ENCODE assay signal across 8 cellular contexts in genomic region chr1:146938242-146938902, GRCh38. TPM values are rescaled to one million over a fixed set of nuclear protein-coding genes. Genes with fewer than 3 reads are reported as not detected.
DNase-seq lines count a peak whose midpoint lies in the region; ATAC-seq and TF ChIP-seq lines count a peak whose summit lies in the region.
"Not testable (repeated sequence)": the region's sequence is repeated elsewhere in the genome, so short reads cannot be mapped to it uniquely, and the experiment has no call there.

NBPF12 (plus strand) TSS chr1:146938324; CDS start chr1:146960144, 21,820 bp downstream.

- DNase-seq in AG09309 (ENCODE audit: low read depth) (peak; percentile 31), NCI-H446 (lab: John Stamatoyannopoulos, UW) (peak; percentile 53 to 83), activated B cell treated with CpG ODN at 0.5 μM for 24 hours (peak; percentile 81), cardiac fibroblast (ENCODE audit: low read depth in 2 of 2) (peak; percentile 79 to 81), iris pigment epithelial cell (ENCODE audit: low read depth) (peak; percentile 79), smooth muscle cell (lab: John Stamatoyannopoulos, UW; ENCODE audit: unreplicated experiment) (peak; percentile 30)

- H3F3A ChIP-seq in smooth muscle cell (ENCODE audit: low read depth): not testable (repeated sequence)

- H3K4me1 Mint-ChIP-seq in activated B cell treated with CpG ODN at 0.5 μM for 24 hours: peaks cover 17% of the 10 kb centered on the region

- H3K36me3 Mint-ChIP-seq in activated B cell treated with CpG ODN at 0.5 μM for 24 hours (ENCODE audit: low read depth): not testable (repeated sequence)

- POLR2A ChIA-PET in activated B cell treated with CpG ODN at 0.5 μM for 24 hours (lab: Charles Lee): interaction anchor here (1.9 kb wide), 1 partner anchor 146 kb away, joined by 6 read pairs; no protein-coding TSS in a partner anchor

- H3K4me1 ChIP-seq in smooth muscle cell (ENCODE audit: low read depth): not testable (repeated sequence)

- H3K9ac ChIP-seq in smooth muscle cell (ENCODE audit: low read depth): peak within 1 kb of the TSS; percentile 79

- TF ChIP-seq CTCF in AG09309 (IDR thresholded peaks at IDR 0.05; ENCODE audit: control insufficient read depth, insufficient read depth, low read depth, low read length, missing control alignments); activated B cell treated with CpG ODN at 0.5 μM for 24 hours (IDR thresholded peaks at IDR 0.05); cardiac fibroblast (IDR thresholded peaks at IDR 0.05; ENCODE audit: low read depth, low read length); smooth muscle cell (IDR thresholded peaks at IDR 0.05; ENCODE audit: borderline replicate concordance, insufficient read depth, poor library complexity, severe bottlenecking): not testable (repeated sequence)

- H3K4me3 ChIP-seq in AG09309 (ENCODE audit: control insufficient read depth, low read depth, low read length) (peak within 1 kb of the TSS; percentile 69), cardiac fibroblast (replicated peaks in 1 of 2; ENCODE audit: low read depth in 2 of 2, low read length in 2 of 2) (peak within 1 kb of the TSS; percentile 62 to 64), smooth muscle cell (peak within 1 kb of the TSS; percentile 75)

- not testable (repeated sequence) for H3K27me3 Mint-ChIP-seq in activated B cell treated with CpG ODN at 0.5 μM for 24 hours

- intact Hi-C loops in activated B cell treated with CpG ODN at 0.5 μM for 24 hours (cut with micrococcal nuclease): not testable (repeated sequence)

- peak within 1 kb of the TSS; percentile 97 for H3K27ac Mint-ChIP-seq in activated B cell treated with CpG ODN at 0.5 μM for 24 hours

- peak within 1 kb of the TSS; percentile 83 for H2AFZ ChIP-seq in smooth muscle cell (ENCODE audit: low read depth)

- peak within 1 kb of the TSS; percentile 65 for H3K27ac ChIP-seq in smooth muscle cell (ENCODE audit: low read depth)

- not testable (repeated sequence) for H3K9me3 ChIP-seq in smooth muscle cell (replicated peaks; ENCODE audit: low read depth)

- not testable (repeated sequence) for H3K9me3 Mint-ChIP-seq in activated B cell treated with CpG ODN at 0.5 μM for 24 hours

- H3K4me3 Mint-ChIP-seq in activated B cell treated with CpG ODN at 0.5 μM for 24 hours: peak within 1 kb of the TSS; percentile 93

- ATAC-seq in GM19023 (IDR thresholded peaks at IDR 0.05; ENCODE audit: unreplicated experiment): peak; percentile 80
- ATAC-seq in HG03196 (IDR thresholded peaks at IDR 0.05; ENCODE audit: unreplicated experiment): peak; percentile 69
- ATAC-seq in activated B cell treated with CpG ODN at 0.5 μM for 24 hours (ENCODE audit: low read depth): peak; percentile 84

- peak within 1 kb of the TSS; percentile 95 for H3K4me2 ChIP-seq in smooth muscle cell

- not testable (repeated sequence) for H3K36me3 ChIP-seq in smooth muscle cell (ENCODE audit: low read depth)

- under 1% methylated on average over 55 of the region's 61 CpGs for WGBS in smooth muscle cell (ENCODE audit: low lambda C conversion rate)

- not testable (repeated sequence) for H3K27me3 ChIP-seq in smooth muscle cell (ENCODE audit: low read depth)

- not testable (repeated sequence) for H4K20me1 ChIP-seq in smooth muscle cell (ENCODE audit: low read depth)

- peaks cover 12% of the 10 kb centered on the region for H3K79me2 ChIP-seq in smooth muscle cell (ENCODE audit: low read depth)

- CTCF ChIA-PET in activated B cell treated with CpG ODN at 0.5 μM for 24 hours (lab: Charles Lee): not testable (repeated sequence)

RNA-seq across cellular contexts. Expression of gene NBPF12, which starts in this region (rescaled TPM):
- total RNA-seq in activated B cell treated with CpG ODN at 0.5 μM for 24 hours: 21.4 and 25.7 TPM in 2 replicates
- total RNA-seq in smooth muscle cell: 5.4 and 8.8 TPM in 2 replicates
- polyA plus RNA-seq in smooth muscle cell: 2.8 and 3.7 TPM in 2 replicates

Comparison
In these comparisons a context has a peak if more than half of its experiments do, and no peak if none do; other contexts are left out.
1. Peak in every context shown above with its lines: DNase-seq, ATAC-seq, H3K4me3 ChIP-seq and H3K27ac ChIP-seq.
2. DNase-seq: peak in every context shown above with its lines; median percentile 81 in activated B cell treated with CpG ODN at 0.5 μM for 24 hours; 80 in cardiac fibroblast; 79 in iris pigment epithelial cell; 68 in NCI-H446; 31 in AG09309; 30 in smooth muscle cell.